ENCODE assay signal across 21 cellular contexts in genomic region chr2:15458277-15458676, GRCh38.
DNase-seq lines count a peak whose midpoint lies in the region; ATAC-seq, FAIRE-seq and TF ChIP-seq lines count a peak whose summit lies in the region.
"Had no signal": no experiment of that assay in that cellular context is flagged by ENCODE, and none has a peak within 500 bp of the region (broad histone marks: within the 10 kb centered on the region; RNA-seq: fewer than 3 reads in every experiment).

No MANE protein-coding gene starts in this region.

- H3K27ac Mint-ChIP-seq in activated naive CD4-positive, alpha-beta T cell treated with anti-CD3 and anti-CD28 coated beads, Interleukin-2, amount 10 ng/mL, durations not matched to agents 7 days and 5 days = peak overlapping the region; percentile 8
- H3K27ac Mint-ChIP-seq: B cell; CD4-positive, alpha-beta T cell had no signal

- CTCF ChIA-PET in activated naive CD4-positive, alpha-beta T cell treated with anti-CD3 and anti-CD28 coated beads, Interleukin-2, amount 10 ng/mL, durations not matched to agents 7 days and 5 days (lab: Charles Lee) = no interaction called here
- CTCF ChIA-PET in K562 (lab: Yijun Ruan, JAX; ENCODE audit: low intra/inter-chr PET ratio) = no interaction called here

- TF ChIP-seq EP300 in K562 (IDR thresholded peaks at IDR 0.05; ENCODE audit: low read length) = no peak

- H3K79me2 ChIP-seq in K562 (ENCODE audit: control insufficient read depth, insufficient read depth, low read length) = no peaks in the 10 kb centered on the region
- no peaks in the 10 kb centered on the region for H3K79me2 ChIP-seq in mesendoderm (ENCODE audit: control insufficient read depth, insufficient read depth, low read length)

- no peaks in the 10 kb centered on the region for H3K27me3 Mint-ChIP-seq in activated naive CD4-positive, alpha-beta T cell treated with anti-CD3 and anti-CD28 coated beads, Interleukin-2, amount 10 ng/mL, durations not matched to agents 7 days and 5 days
- H3K27me3 Mint-ChIP-seq: B cell; CD4-positive, alpha-beta T cell had no signal

- no peak for TF ChIP-seq CTCF in K562 (IDR thresholded peaks at IDR 0.05 in 2 of 3, conservative IDR thresholded peaks at IDR 0.05 in 1 of 3; ENCODE audit: insufficient read depth in 2 of 3, low read depth in 1 of 3, low read length in 3 of 3)

- no peaks in the 10 kb centered on the region for H3K4me1 ChIP-seq in K562 (replicated peaks in 1 of 2; ENCODE audit: control insufficient read depth in 2 of 2, insufficient read depth in 2 of 2, low read length in 2 of 2)
- no peaks in the 10 kb centered on the region for H3K4me1 ChIP-seq in mesendoderm (ENCODE audit: control insufficient read depth, low read depth, low read length)

- no peak overlapping the region for H2AK5ac ChIP-seq in mesendoderm (ENCODE audit: low read length)

- no peak for TF ChIP-seq RAD21 in K562 (CRISPR knock-in tag; conservative IDR thresholded peaks at IDR 0.05 in 1 of 2, IDR thresholded peaks at IDR 0.05 in 1 of 2)

- no peak overlapping the region for H2AFZ ChIP-seq in K562 (ENCODE audit: low read depth, low read length)

- H3K9me3 ChIP-seq in K562 (replicated peaks; ENCODE audit: control insufficient read depth, insufficient read depth, low read depth, low read length) = no peaks in the 10 kb centered on the region
- H3K9me3 ChIP-seq: A549, Caco-2 had no signal

- H3K4ac ChIP-seq in mesendoderm (ENCODE audit: low read depth, low read length) = no peak overlapping the region

- H3K4me3 Mint-ChIP-seq in activated naive CD4-positive, alpha-beta T cell treated with anti-CD3 and anti-CD28 coated beads, Interleukin-2, amount 10 ng/mL, durations not matched to agents 7 days and 5 days = no peak overlapping the region
- H3K4me3 Mint-ChIP-seq: B cell; CD4-positive, alpha-beta T cell; CD8-positive, alpha-beta T cell had no signal

- no peak overlapping the region for H4K8ac ChIP-seq in mesendoderm (ENCODE audit: low read depth, low read length)

- H3K23ac ChIP-seq in mesendoderm (ENCODE audit: low read length) = no peak overlapping the region

- no peak overlapping the region for H3K18ac ChIP-seq in mesendoderm (ENCODE audit: low read length)

- H3K27ac ChIP-seq in K562 (ENCODE audit: extremely low read depth, low read depth, low read length) (no peak overlapping the region), mesendoderm (ENCODE audit: low read depth, low read length) (no peak overlapping the region)
- H3K27ac ChIP-seq: 22Rv1; A549; BLaER1 treated with 17β-estradiol and CSF1 and Interleukin-3, amounts not matched to agents 10 nM and 100 nM; C4-2B had no signal

- H2BK120ac ChIP-seq in mesendoderm (ENCODE audit: low read depth, low read length) = no peak overlapping the region

- in situ Hi-C loops in K562 (cut with MboI) = no loop called here

- intact Hi-C loops in K562 (cut with micrococcal nuclease) = no loop called here

- peaks cover 88% of the 10 kb centered on the region for H3K36me3 ChIP-seq in K562 (ENCODE audit: control insufficient read depth, insufficient read depth, low read length)
- H3K36me3 ChIP-seq in mesendoderm (ENCODE audit: control insufficient read depth, insufficient read depth, low read length) = no peaks in the 10 kb centered on the region

- H3K36me3 Mint-ChIP-seq in activated naive CD4-positive, alpha-beta T cell treated with anti-CD3 and anti-CD28 coated beads, Interleukin-2, amount 10 ng/mL, durations not matched to agents 7 days and 5 days = peaks cover 17% of the 10 kb centered on the region

- POLR2A ChIA-PET in K562 (lab: Yijun Ruan, JAX) = no interaction called here

- WGBS in K562 (ENCODE audit: insufficient coverage, low coverage, missing lambda C conversion rate) = 74% methylated on average over 2 of the region's 2 CpGs
- no CpG with 5 or more reads among the region's 2 CpGs for WGBS in mesendoderm (ENCODE audit: extremely low coverage, insufficient coverage, low lambda C conversion rate)

- H4K5ac ChIP-seq in mesendoderm (ENCODE audit: low read length) = no peak overlapping the region

- no peak overlapping the region for H3K4me3 ChIP-seq in K562
- H3K4me3 ChIP-seq in mesendoderm (ENCODE audit: low read length) = no peak overlapping the region
- H3K4me3 ChIP-seq: A549; BLaER1 treated with 17β-estradiol and CSF1 and Interleukin-3, amounts not matched to agents 10 nM and 100 nM had no signal

- no peak overlapping the region for H3K4me2 ChIP-seq in K562 (ENCODE audit: insufficient read depth, low read length)
- no peak overlapping the region for H3K4me2 ChIP-seq in mesendoderm (ENCODE audit: low read length)
- H3K4me2 ChIP-seq: A549; BLaER1 treated with 17β-estradiol and CSF1 and Interleukin-3, amounts not matched to agents 10 nM and 100 nM had no signal

- H4K20me1 ChIP-seq in K562 (replicated peaks; ENCODE audit: control insufficient read depth, insufficient read depth, low read length) = no peaks in the 10 kb centered on the region
- H4K20me1 ChIP-seq: BLaER1 treated with 17β-estradiol and CSF1 and Interleukin-3, amounts not matched to agents 10 nM and 100 nM had no signal

- ATAC-seq in K562 (peak; percentile 52), GM18909 (IDR thresholded peaks at IDR 0.05; ENCODE audit: poor library complexity, unreplicated experiment) (no peak)
- ATAC-seq: A549; CD8-positive, alpha-beta T cell had no signal

- no peaks in the 10 kb centered on the region for H3K4me1 Mint-ChIP-seq in activated naive CD4-positive, alpha-beta T cell treated with anti-CD3 and anti-CD28 coated beads, Interleukin-2, amount 10 ng/mL, durations not matched to agents 7 days and 5 days

- FAIRE-seq in K562 (lab: Jason Lieb, UNC) = no peak
- FAIRE-seq: A549, D721Med, G401.6, GM12891 had no signal

- no peaks in the 10 kb centered on the region for H3K27me3 ChIP-seq in K562 (ENCODE audit: control insufficient read depth in 2 of 2, insufficient read depth in 2 of 2, low read length in 2 of 2)
- H3K27me3 ChIP-seq in mesendoderm (ENCODE audit: insufficient read depth, low read length, poor library complexity) = no peaks in the 10 kb centered on the region
- H3K27me3 ChIP-seq: BLaER1 treated with 17β-estradiol and CSF1 and Interleukin-3, amounts not matched to agents 10 nM and 100 nM had no signal

- no peaks in the 10 kb centered on the region for H3K79me1 ChIP-seq in mesendoderm (ENCODE audit: low read length)

- no peak overlapping the region for H3K56ac ChIP-seq in mesendoderm (ENCODE audit: low read length)

- no TSS peak for BruUV-seq in K562 (replicated peaks; lab: Mats Ljungman, UMichigan)

- no peaks in the 10 kb centered on the region for H3K9me3 Mint-ChIP-seq in activated naive CD4-positive, alpha-beta T cell treated with anti-CD3 and anti-CD28 coated beads, Interleukin-2, amount 10 ng/mL, durations not matched to agents 7 days and 5 days
- H3K9me3 Mint-ChIP-seq: CD4-positive, alpha-beta T cell; CD8-positive, alpha-beta T cell had no signal

- no peak for TF ChIP-seq POLR2A in K562 (conservative IDR thresholded peaks at IDR 0.05)

- H3K9ac ChIP-seq in K562 (ENCODE audit: insufficient read depth in 1 of 2, low read depth in 2 of 2, low read length in 2 of 2) (no peak overlapping the region), mesendoderm (ENCODE audit: low read length) (no peak overlapping the region)
- H3K9ac ChIP-seq: BLaER1 treated with 17β-estradiol and CSF1 and Interleukin-3, amounts not matched to agents 10 nM and 100 nM had no signal

- no peaks in the 10 kb centered on the region for H3K9me1 ChIP-seq in K562 (ENCODE audit: control insufficient read depth, insufficient read depth, low read length)

- H2BK5ac ChIP-seq in mesendoderm (ENCODE audit: low read length) = no peak overlapping the region

- DNase-seq in activated naive CD4-positive, alpha-beta T cell treated with anti-CD3 and anti-CD28 coated beads, Interleukin-2, amount 10 ng/mL, durations not matched to agents 7 days and 5 days = no peak
- no peak for DNase-seq in activated naive CD4-positive, alpha-beta T cell (lab: John Stamatoyannopoulos, UW)
- peak in 1 of 4 experiments; percentile 9 for DNase-seq in K562 (ENCODE audit: extremely low read depth in 1 of 4, low spot score in 3 of 4)
- DNase-seq in mesendoderm = peak; percentile 59
- DNase-seq in amygdala (lab: John Stamatoyannopoulos, UW) = no peak
- no peak for DNase-seq in activated CD8-positive, alpha-beta memory T cell treated with anti-CD3 and anti-CD28 coated beads, Interleukin-2, amount 50 U/mL, for 48 hours
- DNase-seq: AML-193; Caco-2; Calu3; CD4-positive, alpha-beta T cell; CD8-positive, alpha-beta T cell; GF-D8 had no signal

- H2BK15ac ChIP-seq in mesendoderm (replicated peaks; ENCODE audit: low read depth) = no peak overlapping the region

TF ChIP-seq in K562, 482 proteins besides CTCF, POLR2A, EP300 and RAD21 (continues in another document):
- TF ChIP-seq ZFP36 (IDR thresholded peaks at IDR 0.05; ENCODE audit: low read depth, low read length, partially characterized antibody) (no peak), ZNF785 (CRISPR knock-in tag; IDR thresholded peaks at IDR 0.05) (no peak), KHSRP (IDR thresholded peaks at IDR 0.05) (no peak), ELK3 (CRISPR knock-in tag; IDR thresholded peaks at IDR 0.05) (no peak), ELF4 (CRISPR knock-in tag; IDR thresholded peaks at IDR 0.05) (no peak), E4F1 (CRISPR knock-in tag; IDR thresholded peaks at IDR 0.05; ENCODE audit: borderline replicate concordance) (no peak)
